Comparison of ENCODE assay signal across 19 cellular contexts in the genomic region with DNA sequence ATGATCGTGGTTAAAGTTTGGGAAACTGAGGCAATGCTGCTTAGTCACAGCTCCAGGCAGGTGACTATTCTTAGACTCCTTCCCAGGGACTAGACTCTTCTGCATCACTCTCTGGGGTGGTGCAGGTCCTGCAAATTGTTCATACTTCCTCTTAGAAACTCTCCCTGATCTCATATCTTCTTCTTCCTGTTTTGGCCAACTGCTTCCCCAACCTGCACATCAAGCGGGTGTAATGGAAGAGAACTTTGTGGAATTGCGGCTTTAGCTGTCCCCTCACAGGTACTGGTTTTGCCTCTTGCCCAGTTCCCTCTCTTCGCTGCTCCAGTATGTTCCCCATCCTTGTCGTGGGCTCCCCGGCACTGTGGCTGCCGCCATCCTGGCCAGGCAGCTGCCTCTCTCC.
DNase-seq lines count a peak whose midpoint lies in the region; ATAC-seq and TF ChIP-seq lines count a peak whose summit lies in the region.
"Had no signal": no experiment of that assay in that cellular context is flagged by ENCODE, and none has a peak within 500 bp of the region (broad histone marks: within the 10 kb centered on the region; RNA-seq: fewer than 3 reads in every experiment).

No MANE protein-coding gene starts in this region.

- H4K91ac ChIP-seq in neuronal stem cell (ENCODE audit: low read depth, low read length, poor library complexity), result no peak overlapping the region

- no peak overlapping the region for H2BK120ac ChIP-seq in neuronal stem cell (ENCODE audit: low read depth, low read length)

- no peak overlapping the region for H2BK12ac ChIP-seq in neuronal stem cell (ENCODE audit: low read length)

- peaks cover 0 to 24% of the 10 kb centered on the region in 2 donors for H3K36me3 ChIP-seq in gastroesophageal sphincter
- H3K36me3 ChIP-seq in neuronal stem cell (replicated peaks in 1 of 2; ENCODE audit: control insufficient read depth in 2 of 2, insufficient read depth in 2 of 2, low read length in 2 of 2), result peaks cover 0 to 93% of the 10 kb centered on the region in 2 donors
- H3K36me3 ChIP-seq: breast epithelium, prostate gland had no signal

- peak overlapping the region; percentile 35 for H3K18ac ChIP-seq in neuronal stem cell (ENCODE audit: low read length)

- no peak overlapping the region for H2AFZ ChIP-seq in neuronal stem cell (ENCODE audit: low read length)

- no peak overlapping the region for H3K4me3 ChIP-seq in gastroesophageal sphincter
- no peak overlapping the region for H3K4me3 ChIP-seq in neuronal stem cell (ENCODE audit: low read length in 2 of 2)
- H3K4me3 ChIP-seq: breast epithelium, K562, prostate gland had no signal

- peaks cover 0 to 74% (median 9%) of the 10 kb centered on the region in 3 donors for H3K4me1 ChIP-seq in gastroesophageal sphincter
- peaks cover 10 to 15% of the 10 kb centered on the region in 2 donors for H3K4me1 ChIP-seq in neuronal stem cell (ENCODE audit: control insufficient read depth in 2 of 2, insufficient read depth in 1 of 2, low read depth in 1 of 2, low read length in 2 of 2)
- H3K4me1 ChIP-seq: breast epithelium, prostate gland had no signal

- no peak overlapping the region for H2BK15ac ChIP-seq in neuronal stem cell (ENCODE audit: low read length)

- no peak for TF ChIP-seq CTCF in gastroesophageal sphincter (IDR thresholded peaks at IDR 0.05)

- H3K14ac ChIP-seq in neuronal stem cell (ENCODE audit: low read length), result no peak overlapping the region

- no peak overlapping the region for H3K4me2 ChIP-seq in neuronal stem cell (ENCODE audit: insufficient read depth, low read length, poor library complexity, severe bottlenecking)

- no peak overlapping the region for H3K23ac ChIP-seq in neuronal stem cell (ENCODE audit: low read depth, low read length, poor library complexity)

- DNase-seq in OCI-M1 (lab: John Stamatoyannopoulos, UW) (peak; percentile 65), neuronal stem cell (ENCODE audit: low spot score) (no peak), NCI-H774 (lab: John Stamatoyannopoulos, UW) (no peak)
- no peak for DNase-seq in central memory CD4-positive, alpha-beta T cell
- DNase-seq: activated CD4-positive, CD25-positive, alpha-beta regulatory T cell treated with anti-CD3 and anti-CD28 coated beads, Interleukin-2, amount 50 U/mL, for 72 hours; activated naive CD4-positive, alpha-beta T cell treated with anti-CD3 and anti-CD28 coated beads, Interleukin-2, amount 10 ng/mL, durations not matched to agents 7 days and 5 days; DMS 273 treated with DMSO at 0.1 percent for 48 hours; left cardiac atrium; NCI-H1694; NCI-H226; stimulated activated CD4-positive, alpha-beta T cell treated with anti-CD3 and anti-CD28 coated beads, Interleukin-15, amount 100 ng/mL, for 24 hours; T-cell had no signal

- TF ChIP-seq EP300 in gastroesophageal sphincter (IDR thresholded peaks at IDR 0.05), result no peak

- peak overlapping the region; percentile 36 for H2AK5ac ChIP-seq in neuronal stem cell (ENCODE audit: low read depth, low read length)

- ATAC-seq in GM18868 (IDR thresholded peaks at IDR 0.05; ENCODE audit: unreplicated experiment), result peak; percentile 37
- ATAC-seq in gastroesophageal sphincter, result no peak
- no peak for ATAC-seq in GM19351 (IDR thresholded peaks at IDR 0.05; ENCODE audit: unreplicated experiment)
- ATAC-seq in HG03135 (IDR thresholded peaks at IDR 0.05; ENCODE audit: unreplicated experiment), result no peak
- ATAC-seq: K562, T-cell had no signal

- H3K27ac ChIP-seq in gastroesophageal sphincter (peak overlapping the region in 3 of 4 donors; percentile 29 to 71 (median 67)), neuronal stem cell (replicated peaks; ENCODE audit: low read length) (no peak overlapping the region)
- H3K27ac ChIP-seq: breast epithelium, prostate gland had no signal

- H3K9ac ChIP-seq in neuronal stem cell (ENCODE audit: low read depth, low read length, poor library complexity), result no peak overlapping the region

- H3K9me3 ChIP-seq in gastroesophageal sphincter (no peaks in the 10 kb centered on the region), neuronal stem cell (replicated peaks in 1 of 2; ENCODE audit: control insufficient read depth in 2 of 2, insufficient read depth in 1 of 2, low read depth in 1 of 2, low read length in 2 of 2) (peaks cover 2 to 4% of the 10 kb centered on the region in 2 donors)
- H3K9me3 ChIP-seq: breast epithelium, prostate gland had no signal

- no peak overlapping the region for H3K4ac ChIP-seq in neuronal stem cell (ENCODE audit: low read length)

- H3K27me3 ChIP-seq in gastroesophageal sphincter, result no peaks in the 10 kb centered on the region
- no peaks in the 10 kb centered on the region for H3K27me3 ChIP-seq in neuronal stem cell (ENCODE audit: control insufficient read depth in 3 of 3, insufficient read depth in 3 of 3, low read depth in 1 of 3, low read length in 3 of 3)
- H3K27me3 ChIP-seq: breast epithelium had no signal

- peak overlapping the region; percentile 19 for H4K8ac ChIP-seq in neuronal stem cell (ENCODE audit: low read depth, low read length)

- no peak overlapping the region for H2BK5ac ChIP-seq in neuronal stem cell (ENCODE audit: low read length)

- no peaks in the 10 kb centered on the region for H3K79me1 ChIP-seq in neuronal stem cell (ENCODE audit: low read depth, low read length)

- 57% methylated on average over 4 of the region's 7 CpGs; no CpG with 5 or more reads in 1 of the 2 donors for WGBS in gastroesophageal sphincter (ENCODE audit: low coverage in 1 of 2), 2 donors
- no CpG with 5 or more reads among the region's 7 CpGs for WGBS in neuronal stem cell (ENCODE audit: extremely low coverage in 2 of 2, insufficient read length in 2 of 2, insufficient replicate concordance in 1 of 2), 2 donors

- TF ChIP-seq POLR2A in gastroesophageal sphincter (IDR thresholded peaks at IDR 0.05), result no peak
